ENCODE assay signal across 31 cellular contexts in the genomic region with DNA sequence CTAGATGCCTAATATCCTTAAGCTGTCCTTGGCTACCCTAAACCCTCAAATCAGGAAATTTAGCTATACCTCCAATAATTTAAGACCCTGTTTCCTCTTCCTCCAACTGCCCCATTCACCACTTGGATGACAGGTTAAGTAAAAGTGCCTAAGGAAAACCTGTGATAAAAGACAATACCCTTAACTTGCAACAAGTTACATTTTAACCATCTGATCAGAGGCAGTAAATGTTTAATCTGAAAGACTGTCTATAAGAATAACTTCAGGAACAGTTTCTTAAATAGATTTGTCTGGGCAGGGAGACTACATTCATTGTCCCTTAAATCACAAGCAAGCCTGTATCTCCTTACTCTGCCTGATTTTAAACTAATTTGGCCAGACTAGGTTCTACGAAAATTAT.
DNase-seq lines count a peak whose midpoint lies in the region; TF ChIP-seq lines count a peak whose summit lies in the region.
"Had no signal": no experiment of that assay in that cellular context is flagged by ENCODE, and none has a peak within 500 bp of the region (broad histone marks: within the 10 kb centered on the region; RNA-seq: fewer than 3 reads in every experiment).

No MANE protein-coding gene starts in this region.

- H3K9ac ChIP-seq in smooth muscle cell (ENCODE audit: low read depth) = no peak overlapping the region

- peaks cover 10% of the 10 kb centered on the region for H3F3A ChIP-seq in smooth muscle cell (ENCODE audit: low read depth)

- TF ChIP-seq CTCF in cardiac muscle cell (IDR thresholded peaks at IDR 0.05; ENCODE audit: low read depth, low read length) = no peak
- TF ChIP-seq CTCF in kidney epithelial cell (IDR thresholded peaks at IDR 0.05; ENCODE audit: insufficient read depth, low read length, poor library complexity, severe bottlenecking) = no peak
- TF ChIP-seq CTCF in nephron (IDR thresholded peaks at IDR 0.05; ENCODE audit: unreplicated experiment in 3 of 3) = no peak
- no peak for TF ChIP-seq CTCF in smooth muscle cell (IDR thresholded peaks at IDR 0.05; ENCODE audit: borderline replicate concordance, insufficient read depth, poor library complexity, severe bottlenecking)
- TF ChIP-seq CTCF in dorsolateral prefrontal cortex (IDR thresholded peaks at IDR 0.05 in 54 of 56, conservative IDR thresholded peaks at IDR 0.05 in 2 of 56; ENCODE audit: low read depth in 1 of 56, partially characterized antibody in 56 of 56) = no peak

- peaks cover 70% of the 10 kb centered on the region for H3K4me1 Mint-ChIP-seq in nephron
- H3K4me1 Mint-ChIP-seq: activated CD4-positive, alpha-beta memory T cell treated with anti-CD3 and anti-CD28 coated beads, Interleukin-2, amount 10 ng/mL, durations not matched to agents 7 days and 5 days; activated naive CD4-positive, alpha-beta T cell treated with anti-CD3 and anti-CD28 coated beads, Interleukin-2, amount 10 ng/mL, durations not matched to agents 7 days and 5 days; natural killer cell had no signal

- peaks cover 7% of the 10 kb centered on the region for H3K27me3 Mint-ChIP-seq in nephron (ENCODE audit: low read depth)
- H3K27me3 Mint-ChIP-seq: CD4-positive, alpha-beta T cell had no signal

- no peaks in the 10 kb centered on the region for H3K27me3 ChIP-seq in cardiac muscle cell
- no peaks in the 10 kb centered on the region for H3K27me3 ChIP-seq in kidney epithelial cell (ENCODE audit: control insufficient read depth, insufficient read depth, low read length)
- H3K27me3 ChIP-seq in smooth muscle cell (ENCODE audit: low read depth) = no peaks in the 10 kb centered on the region
- H3K27me3 ChIP-seq in dorsolateral prefrontal cortex = no peaks in the 10 kb centered on the region
- H3K27me3 ChIP-seq: brain microvascular endothelial cell, heart right ventricle had no signal

- no peaks in the 10 kb centered on the region for H3K9me3 Mint-ChIP-seq in nephron
- H3K9me3 Mint-ChIP-seq: activated CD4-positive, alpha-beta memory T cell treated with anti-CD3 and anti-CD28 coated beads, Interleukin-2, amount 10 ng/mL, durations not matched to agents 7 days and 5 days; activated naive CD4-positive, alpha-beta T cell treated with anti-CD3 and anti-CD28 coated beads, Interleukin-2, amount 10 ng/mL, durations not matched to agents 7 days and 5 days; CD4-positive, alpha-beta T cell; effector memory CD8-positive, alpha-beta T cell; natural killer cell had no signal

- intact Hi-C loops in cardiac septum (cut with DNase I) = no loop called here
- intact Hi-C loops in dorsolateral prefrontal cortex (cut with DNase I) = no loop called here

- peak overlapping the region; percentile 91 to 94 (median 93) for H3K27ac Mint-ChIP-seq in nephron
- H3K27ac Mint-ChIP-seq: activated CD4-positive, alpha-beta memory T cell treated with anti-CD3 and anti-CD28 coated beads, Interleukin-2, amount 10 ng/mL, durations not matched to agents 7 days and 5 days; activated naive CD4-positive, alpha-beta T cell treated with anti-CD3 and anti-CD28 coated beads, Interleukin-2, amount 10 ng/mL, durations not matched to agents 7 days and 5 days; CD4-positive, alpha-beta T cell; effector memory CD8-positive, alpha-beta T cell; natural killer cell had no signal

- no peak overlapping the region for H2AFZ ChIP-seq in smooth muscle cell (ENCODE audit: low read depth)

- peaks cover 88% of the 10 kb centered on the region for H3K79me2 ChIP-seq in smooth muscle cell (ENCODE audit: low read depth)

- WGBS in smooth muscle cell (ENCODE audit: low lambda C conversion rate) = 92% methylated on average over 1 of the region's 1 CpG

- H3K36me3 ChIP-seq in cardiac muscle cell (no peaks in the 10 kb centered on the region), kidney epithelial cell (ENCODE audit: control insufficient read depth, insufficient read depth, low read length) (no peaks in the 10 kb centered on the region), smooth muscle cell (ENCODE audit: low read depth) (no peaks in the 10 kb centered on the region)
- H3K36me3 ChIP-seq: brain microvascular endothelial cell, heart right ventricle had no signal

- peak overlapping the region; percentile 43 to 93 (median 75) for H3K4me3 Mint-ChIP-seq in nephron
- H3K4me3 Mint-ChIP-seq: activated CD4-positive, alpha-beta memory T cell treated with anti-CD3 and anti-CD28 coated beads, Interleukin-2, amount 10 ng/mL, durations not matched to agents 7 days and 5 days; activated naive CD4-positive, alpha-beta T cell treated with anti-CD3 and anti-CD28 coated beads, Interleukin-2, amount 10 ng/mL, durations not matched to agents 7 days and 5 days; CD4-positive, alpha-beta T cell; effector memory CD8-positive, alpha-beta T cell; natural killer cell had no signal

- peaks cover 79% of the 10 kb centered on the region for H4K20me1 ChIP-seq in smooth muscle cell (ENCODE audit: low read depth)

- H3K36me3 Mint-ChIP-seq in nephron (ENCODE audit: low read depth) = no peaks in the 10 kb centered on the region
- H3K36me3 Mint-ChIP-seq: activated naive CD4-positive, alpha-beta T cell treated with anti-CD3 and anti-CD28 coated beads, Interleukin-2, amount 10 ng/mL, durations not matched to agents 7 days and 5 days; natural killer cell had no signal

- H3K27ac ChIP-seq in cardiac muscle cell (peak overlapping the region; percentile 48), smooth muscle cell (ENCODE audit: low read depth) (no peak overlapping the region), dorsolateral prefrontal cortex (no peak overlapping the region)
- H3K27ac ChIP-seq: brain microvascular endothelial cell had no signal

- H3K9me3 ChIP-seq in cardiac muscle cell (ENCODE audit: low read depth) (no peaks in the 10 kb centered on the region), smooth muscle cell (replicated peaks; ENCODE audit: low read depth) (no peaks in the 10 kb centered on the region)
- H3K9me3 ChIP-seq: heart right ventricle had no signal

- DNase-seq in cardiac muscle cell (ENCODE audit: low read depth in 1 of 2, low spot score in 1 of 2) (no peak), cardiac septum (ENCODE audit: low spot score) (no peak), kidney epithelial cell (ENCODE audit: low read depth) (peak; percentile 23), NCI-H1048 (lab: John Stamatoyannopoulos, UW) (no peak), smooth muscle cell (lab: John Stamatoyannopoulos, UW; ENCODE audit: unreplicated experiment) (no peak), NCI-H1417 (lab: John Stamatoyannopoulos, UW) (no peak), dorsolateral prefrontal cortex (no peak)
- DNase-seq: activated CD4-positive, alpha-beta memory T cell treated with anti-CD3 and anti-CD28 coated beads, Interleukin-2, amount 10 ng/mL, durations not matched to agents 7 days and 5 days; activated CD4-positive, alpha-beta T cell treated with anti-CD3 and anti-CD28 coated beads for 1 hour; activated CD8-positive, alpha-beta memory T cell treated with anti-CD3 and anti-CD28 coated beads, Interleukin-2, amount 50 U/mL, for 48 hours; activated naive CD4-positive, alpha-beta T cell treated with anti-CD3 and anti-CD28 coated beads, Interleukin-2, amount 10 ng/mL, durations not matched to agents 7 days and 5 days; AML-193; brain microvascular endothelial cell; CD4-positive, alpha-beta T cell; DMS 273 treated with DMSO at 0.1 percent for 48 hours; effector memory CD8-positive, alpha-beta T cell; foreskin fibroblast; heart right ventricle; KBM-7; left ventricle myocardium superior; midbrain; natural killer cell; NCI-H1436; NCI-H2081 treated with DMSO at 0.1 percent for 48 hours; NCI-H446; NCI-H82; retina; stimulated activated CD4-positive, alpha-beta T cell treated with anti-CD3 and anti-CD28 coated beads, Interleukin-4, amount 100 ng/mL, for 1 hour; substantia nigra; T-helper 2 cell had no signal

- H3K4me3 ChIP-seq in cardiac muscle cell (no peak overlapping the region), kidney epithelial cell (ENCODE audit: low read depth, low read length) (no peak overlapping the region), smooth muscle cell (no peak overlapping the region), dorsolateral prefrontal cortex (no peak overlapping the region)
- H3K4me3 ChIP-seq: heart right ventricle had no signal

- H3K4me1 ChIP-seq in cardiac muscle cell (ENCODE audit: low read depth) (peaks cover 57% of the 10 kb centered on the region), smooth muscle cell (ENCODE audit: low read depth) (peaks cover 19% of the 10 kb centered on the region)

- H3K4me2 ChIP-seq in smooth muscle cell = no peak overlapping the region
